ENCODE assay signal across 9 cellular contexts in the genomic region with DNA sequence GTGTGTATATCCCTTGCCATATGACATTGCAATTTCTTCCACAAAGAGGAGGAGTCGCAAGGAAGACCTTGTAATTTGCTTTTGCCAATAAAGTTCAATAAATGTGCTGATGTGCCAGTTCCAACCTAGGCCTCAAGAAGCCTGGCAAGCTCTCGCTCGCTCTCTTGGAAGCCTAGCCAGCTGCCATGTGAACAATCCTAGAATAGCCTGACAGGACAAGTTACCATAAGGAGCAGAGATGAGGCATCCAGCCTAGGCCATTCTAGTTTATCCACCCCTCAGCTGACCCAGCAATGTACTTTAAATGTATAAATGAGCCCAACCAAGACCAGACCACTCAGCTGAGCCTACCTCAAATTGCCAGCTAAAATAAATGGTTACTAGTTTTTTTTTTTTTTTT.
"Had no signal": no experiment of that assay in that cellular context is flagged by ENCODE, and none has a peak within 500 bp of the region (broad histone marks: within the 10 kb centered on the region; RNA-seq: fewer than 3 reads in every experiment).

No MANE protein-coding gene starts in this region.

- H3K4me1 ChIP-seq: HAP-1 had no signal

- ATAC-seq: GM23338, HCT116 had no signal

- H3K27ac ChIP-seq: GM23248 had no signal

- H3K9me3 ChIP-seq: HAP-1 had no signal

- H3K4me3 ChIP-seq: GM23248, GM23338, HAP-1 had no signal

- H3K36me3 ChIP-seq: HAP-1 had no signal

- DNase-seq: GM23248, GOT3, H7, H9, HCEC 1CT, HFFc6 had no signal
